ENCODE assay signal across 7 cellular contexts in the genomic region with DNA sequence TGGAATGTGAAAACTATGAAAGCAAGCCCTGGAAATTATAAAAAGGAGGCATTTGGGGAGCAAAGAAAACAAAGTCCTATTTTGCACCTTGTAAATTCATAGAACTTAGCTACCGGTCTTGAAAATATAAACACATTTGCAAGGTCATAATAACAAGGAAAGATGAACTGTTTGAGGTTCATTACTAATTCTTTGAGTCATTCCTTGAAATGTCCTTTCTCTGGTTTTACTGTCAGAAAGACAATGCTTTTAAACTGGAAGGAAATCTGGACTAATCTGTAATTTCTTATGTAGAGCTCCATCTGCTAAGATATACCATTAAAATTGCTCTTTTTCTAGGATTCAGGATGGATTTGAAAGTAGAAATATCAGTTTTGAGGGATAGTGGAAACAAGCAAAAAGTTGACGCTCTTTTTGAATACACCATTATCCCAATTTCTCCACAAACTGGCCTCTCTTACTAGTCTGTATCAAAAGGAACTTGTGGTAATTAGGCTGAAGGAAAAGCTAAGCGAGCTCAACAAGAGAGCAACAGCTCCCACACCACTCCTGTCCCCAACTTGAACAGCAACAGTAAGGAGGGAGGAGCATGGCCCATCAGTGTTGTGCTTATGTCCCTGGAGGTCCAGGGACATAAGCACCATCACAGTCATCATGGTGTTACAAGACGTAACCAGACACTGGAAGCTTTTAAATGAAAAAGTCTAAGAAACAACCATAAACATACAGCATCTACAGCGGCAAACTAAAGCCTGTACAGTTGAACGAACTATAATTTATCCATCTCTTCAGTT. TPM values are rescaled to one million over a fixed set of nuclear protein-coding genes. Genes with fewer than 3 reads are reported as not detected.
DNase-seq lines count a peak whose midpoint lies in the region; ATAC-seq and TF ChIP-seq lines count a peak whose summit lies in the region.

No MANE protein-coding gene starts in this region.

- no peak for TF ChIP-seq CTCF in progenitor cell of endocrine pancreas (IDR thresholded peaks at IDR 0.05; ENCODE audit: unreplicated experiment)

- H3K4me3 ChIP-seq in HUES48 (ENCODE audit: low read depth, low read length): peak overlapping the region; percentile 87

- H3K27ac Mint-ChIP-seq in T-helper 17 cell: peak overlapping the region; percentile 98
- H3K27ac Mint-ChIP-seq in progenitor cell of endocrine pancreas: peak overlapping the region; percentile 87

- peaks cover 6% of the 10 kb centered on the region for H3K36me3 Mint-ChIP-seq in T-helper 17 cell (ENCODE audit: low read depth)
- H3K36me3 Mint-ChIP-seq in progenitor cell of endocrine pancreas (ENCODE audit: insufficient read depth): peaks cover 11% of the 10 kb centered on the region

- no peaks in the 10 kb centered on the region for H3K9me3 ChIP-seq in HUES48 (ENCODE audit: control insufficient read depth, insufficient read depth, low read length)
- H3K9me3 ChIP-seq in T-helper 17 cell (ENCODE audit: control insufficient read depth, low read length, poor library complexity, severe bottlenecking): no peaks in the 10 kb centered on the region

- H3K4me1 Mint-ChIP-seq in T-helper 17 cell (peaks cover 51% of the 10 kb centered on the region), progenitor cell of endocrine pancreas (ENCODE audit: low read depth) (peaks cover 56% of the 10 kb centered on the region)

- no peak overlapping the region for H3K9ac ChIP-seq in HUES48 (ENCODE audit: low read depth, low read length)

- in situ Hi-C loops in G401 (cut with HindIII; ENCODE audit: low sequenced_read_pairs): no loop called here

- ATAC-seq in T-helper 17 cell: no peak

- H3K9me3 Mint-ChIP-seq in progenitor cell of endocrine pancreas (ENCODE audit: low read depth): no peaks in the 10 kb centered on the region

- peak overlapping the region; percentile 97 for H3K4me3 Mint-ChIP-seq in T-helper 17 cell
- H3K4me3 Mint-ChIP-seq in progenitor cell of endocrine pancreas (ENCODE audit: low read depth): peak overlapping the region; percentile 90

- DNase-seq in G401 (ENCODE audit: low spot score) (peak; percentile 23), T-helper 17 cell (no peak), fibroblast of peridontal ligament (ENCODE audit: extremely low read depth) (peak; percentile 33), progenitor cell of endocrine pancreas (ENCODE audit: low spot score, unreplicated experiment) (no peak), caudate nucleus (lab: John Stamatoyannopoulos, UW) (no peak), NCI-H446 treated with DMSO at 0.1 percent for 48 hours (lab: John Stamatoyannopoulos, UW) (no peak)

- peaks cover 12% of the 10 kb centered on the region; the same call in 1 of the 2 replicates for H3K4me1 ChIP-seq in HUES48 (ENCODE audit: control insufficient read depth, insufficient read depth, low read length)

- no peak overlapping the region for H3K27ac ChIP-seq in HUES48 (ENCODE audit: low read depth, low read length)
- H3K27ac ChIP-seq in caudate nucleus (ENCODE audit: low read depth, low read length): no peak overlapping the region

- peaks cover 46% of the 10 kb centered on the region for H3K36me3 ChIP-seq in HUES48 (ENCODE audit: control insufficient read depth, insufficient read depth, low read length)

- no peaks in the 10 kb centered on the region for H3K27me3 Mint-ChIP-seq in T-helper 17 cell
- no peaks in the 10 kb centered on the region for H3K27me3 Mint-ChIP-seq in progenitor cell of endocrine pancreas

- H3K27me3 ChIP-seq in HUES48 (ENCODE audit: control insufficient read depth, insufficient read depth, low read length): no peaks in the 10 kb centered on the region

RNA-seq across cellular contexts. Expression of a gene that starts 1.2 kb away (rescaled TPM):
- total RNA-seq in G401 (2014; rRNA removed; shearing (Covaris generic)): 39.0 TPM in 2 replicates
- 1 to 10 TPM; 3.7 to 5.7 TPM for total RNA-seq in T-helper 17 cell
- 43.7 and 49.5 TPM in 2 replicates for total RNA-seq in progenitor cell of endocrine pancreas

RNA-seq across cellular contexts. Expression of a gene that starts 44.8 kb away (rescaled TPM):
- 16.5 and 30.8 TPM in 2 replicates for total RNA-seq in G401 (2014; rRNA removed; shearing (Covaris generic))
- total RNA-seq in T-helper 17 cell: 10 to 100 TPM; 17.8 to 21.1 TPM
- total RNA-seq in progenitor cell of endocrine pancreas: 21.7 and 22.6 TPM in 2 replicates

Comparison
In these comparisons a context has a peak if more than half of its experiments do, and no peak if none do; other contexts are left out.
1. DNase-seq: peak in G401 (single experiment) and fibroblast of peridontal ligament (single experiment); none in T-helper 17 cell (0 of 3), progenitor cell of endocrine pancreas (single experiment), caudate nucleus (0 of 61) and NCI-H446 treated with DMSO at 0.1 percent for 48 hours (single experiment).